7 cellular contexts compared by ENCODE assay signal in genomic region chr1:94481473-94481933, GRCh38.
A peak's percentile ranks its signal among the peaks of the same experiment; 100 is the strongest.
DNase-seq lines count a peak whose midpoint lies in the region; ATAC-seq and TF ChIP-seq lines count a peak whose summit lies in the region.

No MANE protein-coding gene starts in this region.

- no peak overlapping the region for H3K4me2 ChIP-seq in PC-9

- peaks cover 11% of the 10 kb centered on the region; the same call in 1 of the 2 replicates for H3F3A ChIP-seq in PC-9 (ENCODE audit: insufficient read depth, low read depth)

- H3K4me1 Mint-ChIP-seq in activated naive CD4-positive, alpha-beta T cell treated with anti-CD3 and anti-CD28 coated beads for 36 hours (ENCODE audit: low read depth): no peaks in the 10 kb centered on the region
- H3K4me1 Mint-ChIP-seq in progenitor cell of endocrine pancreas (ENCODE audit: low read depth): peaks cover 6% of the 10 kb centered on the region

- no TSS peak for BruUV-seq in PC-9 (replicated peaks; lab: Mats Ljungman, UMichigan)

- no peak overlapping the region for H3K4me3 Mint-ChIP-seq in activated naive CD4-positive, alpha-beta T cell treated with anti-CD3 and anti-CD28 coated beads for 36 hours
- no peak overlapping the region for H3K4me3 Mint-ChIP-seq in progenitor cell of endocrine pancreas (ENCODE audit: low read depth)

- no peak overlapping the region for H2AFZ ChIP-seq in PC-9

- H3K4me3 ChIP-seq in Jurkat, Clone E6-1 (ENCODE audit: low read length): no peak overlapping the region
- H3K4me3 ChIP-seq in PC-9: no peak overlapping the region

- no peaks in the 10 kb centered on the region for H4K20me1 ChIP-seq in PC-9 (ENCODE audit: insufficient read depth)

- DNase-seq in GM04504 (ENCODE audit: low read depth) (peak; percentile 29), PC-9 (peak; percentile 56 to 81), Right ventricle myocardium superior (no peak), progenitor cell of endocrine pancreas (ENCODE audit: low spot score, unreplicated experiment) (peak; percentile 11)
- DNase-seq in Jurkat, Clone E6-1 (ENCODE audit: low read depth, low spot score): peak; percentile 60
- DNase-seq in activated naive CD4-positive, alpha-beta T cell treated with anti-CD3 and anti-CD28 coated beads for 36 hours: peak; percentile 44

- TF ChIP-seq CTCF in PC-9 (conservative IDR thresholded peaks at IDR 0.05): peak; percentile 96
- peak; percentile 79 for TF ChIP-seq CTCF in progenitor cell of endocrine pancreas (IDR thresholded peaks at IDR 0.05; ENCODE audit: unreplicated experiment)

- no peaks in the 10 kb centered on the region for H3K9me2 ChIP-seq in PC-9 (ENCODE audit: insufficient read depth)

- no peaks in the 10 kb centered on the region for H3K9me3 Mint-ChIP-seq in activated naive CD4-positive, alpha-beta T cell treated with anti-CD3 and anti-CD28 coated beads for 36 hours
- no peaks in the 10 kb centered on the region for H3K9me3 Mint-ChIP-seq in progenitor cell of endocrine pancreas (ENCODE audit: low read depth)

- no peaks in the 10 kb centered on the region for H3K27me3 Mint-ChIP-seq in activated naive CD4-positive, alpha-beta T cell treated with anti-CD3 and anti-CD28 coated beads for 36 hours (ENCODE audit: low read depth)
- no peaks in the 10 kb centered on the region for H3K27me3 Mint-ChIP-seq in progenitor cell of endocrine pancreas

- H3K9me3 ChIP-seq in PC-9 (ENCODE audit: insufficient read depth, low read depth): no peaks in the 10 kb centered on the region

- H3K27ac Mint-ChIP-seq in activated naive CD4-positive, alpha-beta T cell treated with anti-CD3 and anti-CD28 coated beads for 36 hours: no peak overlapping the region
- H3K27ac Mint-ChIP-seq in progenitor cell of endocrine pancreas: no peak overlapping the region

- H3K27me3 ChIP-seq in PC-9 (ENCODE audit: insufficient read depth, low read depth): no peaks in the 10 kb centered on the region

- H3K36me3 Mint-ChIP-seq in activated naive CD4-positive, alpha-beta T cell treated with anti-CD3 and anti-CD28 coated beads for 36 hours (ENCODE audit: low read depth): peaks cover 25% of the 10 kb centered on the region
- peaks cover 18% of the 10 kb centered on the region for H3K36me3 Mint-ChIP-seq in progenitor cell of endocrine pancreas (ENCODE audit: insufficient read depth)

- CTCF ChIA-PET in PC-9 (lab: Charles Lee): interaction anchor here (0.6 to 1.0 kb wide), 3 partner anchors 39 to 560 kb away, joined by 3 to 5 read pairs (median 3); no protein-coding TSS in a partner anchor
- CTCF ChIA-PET in activated naive CD4-positive, alpha-beta T cell treated with anti-CD3 and anti-CD28 coated beads for 36 hours (lab: Charles Lee): interaction anchor here (0.7 to 4.7 kb wide), 9 partner anchors 9 to 758 kb away, joined by 3 to 56 read pairs (median 4); no protein-coding TSS in a partner anchor

- H3K4me1 ChIP-seq in PC-9 (replicated peaks; ENCODE audit: insufficient read depth): no peaks in the 10 kb centered on the region

- peak; percentile 76 for ATAC-seq in GM21737 (IDR thresholded peaks at IDR 0.05; ENCODE audit: unreplicated experiment)
- ATAC-seq in Right ventricle myocardium superior (ENCODE audit: poor library complexity): peak; percentile 92

- intact Hi-C loops in PC-9 (cut with micrococcal nuclease; ENCODE audit: unreplicated experiment): loop anchor here (1.0 kb wide), 2 partner anchors 324 to 560 kb away; no protein-coding TSS in a partner anchor
- intact Hi-C loops in activated naive CD4-positive, alpha-beta T cell treated with anti-CD3 and anti-CD28 coated beads for 36 hours (cut with micrococcal nuclease): loop anchor here (1.0 to 2.0 kb wide), 2 partner anchors 324 to 561 kb away; no protein-coding TSS in a partner anchor
- intact Hi-C loops in Right ventricle myocardium superior (cut with DNase I): loop anchor here (5.0 kb wide), 1 partner anchor 326 kb away; no protein-coding TSS in a partner anchor

- H3K27ac ChIP-seq in PC-9: no peak overlapping the region

- no peaks in the 10 kb centered on the region for H3K79me2 ChIP-seq in PC-9 (ENCODE audit: low read depth)

- POLR2A ChIA-PET in PC-9 (lab: Charles Lee; ENCODE audit: unreplicated experiment): interaction anchor here (0.5 kb wide), 1 partner anchor 135 kb away, joined by 5 read pairs; no protein-coding TSS in a partner anchor

- H3K36me3 ChIP-seq in PC-9 (ENCODE audit: low read depth): peaks cover 28% of the 10 kb centered on the region; the same call in 1 of the 2 replicates
